ENCODE assay signal across 20 cellular contexts in the genomic region with DNA sequence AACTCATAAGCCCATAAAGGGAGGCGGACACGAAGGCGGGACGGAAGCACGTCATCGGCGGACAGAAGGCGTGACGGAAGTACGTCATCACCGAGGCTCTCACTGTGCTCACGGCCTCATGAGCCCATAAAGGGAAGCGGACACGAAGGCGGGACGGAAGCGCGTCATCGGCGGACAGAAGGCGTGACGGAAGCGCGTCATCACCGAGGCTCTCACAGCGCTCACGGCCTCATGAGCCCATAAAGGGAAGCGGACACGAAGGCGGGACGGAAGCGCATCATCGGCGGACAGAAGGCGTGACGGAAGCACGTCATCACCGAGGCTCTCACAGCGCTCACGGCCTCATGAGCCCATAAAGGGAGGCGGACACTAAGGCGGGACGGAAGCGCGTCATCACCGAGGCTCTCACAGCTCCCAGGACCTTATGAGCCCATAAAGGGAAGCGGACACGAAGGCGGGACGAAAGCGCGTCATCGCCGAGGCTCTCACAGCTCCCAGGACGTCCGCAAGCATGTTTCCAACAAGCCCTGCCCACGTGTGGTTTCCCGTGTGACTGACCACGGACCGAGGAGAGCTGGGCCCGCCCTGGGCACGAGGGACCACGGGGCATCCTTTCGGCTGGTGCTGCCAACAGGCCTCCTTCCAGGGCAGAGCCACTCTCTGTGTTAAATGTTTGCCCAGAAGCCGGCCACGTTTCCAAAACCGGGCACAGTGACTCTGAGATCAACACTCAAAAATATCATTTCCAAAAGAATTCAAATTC.
DNase-seq lines count a peak whose midpoint lies in the region; ATAC-seq, FAIRE-seq and TF ChIP-seq lines count a peak whose summit lies in the region.
"Had no signal": no experiment of that assay in that cellular context is flagged by ENCODE, and none has a peak within 500 bp of the region (broad histone marks: within the 10 kb centered on the region; RNA-seq: fewer than 3 reads in every experiment).

No MANE protein-coding gene starts in this region.

- WGBS in K562 (ENCODE audit: insufficient coverage, low coverage, missing lambda C conversion rate), result 13% methylated on average over 9 of the region's 67 CpGs

- no peak for TF ChIP-seq POLR2A in K562 (conservative IDR thresholded peaks at IDR 0.05)

- H3K9me1 ChIP-seq in K562 (ENCODE audit: control insufficient read depth, insufficient read depth, low read length), result no peaks in the 10 kb centered on the region

- H2AFZ ChIP-seq in K562 (ENCODE audit: low read depth, low read length), result no peak overlapping the region
- H2AFZ ChIP-seq: GM23248 had no signal

- intact Hi-C loops in K562 (cut with micrococcal nuclease) (no loop called here), posterior vena cava (cut with DNase I) (no loop called here), upper lobe of right lung (cut with DNase I) (no loop called here)

- no peaks in the 10 kb centered on the region for H4K20me1 ChIP-seq in K562 (replicated peaks; ENCODE audit: control insufficient read depth, insufficient read depth, low read length)

- CTCF ChIA-PET in K562 (lab: Yijun Ruan, JAX; ENCODE audit: low intra/inter-chr PET ratio), result no interaction called here

- no peak overlapping the region for H3K27ac ChIP-seq in K562 (ENCODE audit: extremely low read depth, low read depth, low read length)
- no peak overlapping the region for H3K27ac ChIP-seq in upper lobe of right lung
- H3K27ac ChIP-seq: GM23248 had no signal

- H3K4me3 ChIP-seq in K562, result no peak overlapping the region
- no peak overlapping the region for H3K4me3 ChIP-seq in upper lobe of right lung
- H3K4me3 ChIP-seq in H7 (ENCODE audit: insufficient read depth, low read depth, low read length), result no peak overlapping the region
- H3K4me3 ChIP-seq: GM12878, GM23248 had no signal

- peaks cover 31% of the 10 kb centered on the region for H3K36me3 Mint-ChIP-seq in endothelial cell (ENCODE audit: low read depth, unreplicated experiment)

- TF ChIP-seq RAD21 in K562 (CRISPR knock-in tag; conservative IDR thresholded peaks at IDR 0.05 in 1 of 2, IDR thresholded peaks at IDR 0.05 in 1 of 2), result no peak

- no peaks in the 10 kb centered on the region for H3K4me1 Mint-ChIP-seq in endothelial cell (ENCODE audit: unreplicated experiment)
- H3K4me1 Mint-ChIP-seq: B cell had no signal

- peak overlapping the region; percentile 51 for H3K4me3 Mint-ChIP-seq in endothelial cell (ENCODE audit: unreplicated experiment)
- H3K4me3 Mint-ChIP-seq: B cell; CD4-positive, alpha-beta T cell; H9 had no signal

- H3K9me3 Mint-ChIP-seq in endothelial cell (ENCODE audit: unreplicated experiment), result peaks cover 61% of the 10 kb centered on the region
- H3K9me3 Mint-ChIP-seq: CD4-positive, alpha-beta T cell; H9 had no signal

- H3K4me2 ChIP-seq in K562 (ENCODE audit: insufficient read depth, low read length), result no peak overlapping the region

- no peaks in the 10 kb centered on the region for H3K36me3 ChIP-seq in K562 (ENCODE audit: control insufficient read depth, insufficient read depth, low read length)
- no peaks in the 10 kb centered on the region for H3K36me3 ChIP-seq in upper lobe of right lung
- H3K36me3 ChIP-seq in H7 (replicated peaks; ENCODE audit: control insufficient read depth, insufficient read depth, low read length), result no peaks in the 10 kb centered on the region

- no peak for DNase-seq in K562 (ENCODE audit: extremely low read depth in 1 of 4, low spot score in 3 of 4)
- no peak for DNase-seq in endothelial cell (ENCODE audit: low spot score)
- peak; percentile 64 for DNase-seq in posterior vena cava (ENCODE audit: low spot score)
- DNase-seq in upper lobe of right lung, result peak; percentile 38
- DNase-seq in T-helper 2 cell, result no peak
- no peak for DNase-seq in H7
- DNase-seq in KG1 (lab: John Stamatoyannopoulos, UW), result no peak
- DNase-seq: C1 segment of cervical spinal cord; Calu3; CD4-positive, alpha-beta T cell; DMS 273 treated with DMSO at 0.1 percent for 48 hours; DMS79; GM23248; H9 had no signal

- H3K27me3 ChIP-seq in K562 (ENCODE audit: control insufficient read depth in 2 of 2, insufficient read depth in 2 of 2, low read length in 2 of 2) (peaks cover 0 to 42% of the 10 kb centered on the region in 2 experiments; a peak in 2 of 5 replicates), upper lobe of right lung (no peaks in the 10 kb centered on the region), H7 (ENCODE audit: control insufficient read depth, insufficient read depth, low read length) (no peaks in the 10 kb centered on the region)

- H3K4me1 ChIP-seq in K562 (replicated peaks in 1 of 2; ENCODE audit: control insufficient read depth in 2 of 2, insufficient read depth in 2 of 2, low read length in 2 of 2), result no peaks in the 10 kb centered on the region
- H3K4me1 ChIP-seq in upper lobe of right lung, result no peaks in the 10 kb centered on the region

- no peak for FAIRE-seq in K562 (lab: Jason Lieb, UNC)
- FAIRE-seq: A204.1, GM12878, GM18507, HepG2, HTR-8/SVneo had no signal

- in situ Hi-C loops in K562 (cut with MboI), result no loop called here

- peak overlapping the region; percentile 67 for H3K27ac Mint-ChIP-seq in endothelial cell (ENCODE audit: unreplicated experiment)
- H3K27ac Mint-ChIP-seq: B cell; CD4-positive, alpha-beta T cell; H9 had no signal

- BruUV-seq in K562 (replicated peaks; lab: Mats Ljungman, UMichigan), result no TSS peak

- ATAC-seq in K562 (no peak), upper lobe of right lung (no peak)
- ATAC-seq: GM12878, HepG2 had no signal

- POLR2A ChIA-PET in K562 (lab: Yijun Ruan, JAX), result no interaction called here

- TF ChIP-seq CTCF in K562 (IDR thresholded peaks at IDR 0.05 in 2 of 3, conservative IDR thresholded peaks at IDR 0.05 in 1 of 3; ENCODE audit: insufficient read depth in 2 of 3, low read depth in 1 of 3, low read length in 3 of 3), result no peak
- no peak for TF ChIP-seq CTCF in endothelial cell (IDR thresholded peaks at IDR 0.05; ENCODE audit: unreplicated experiment)
- no peak for TF ChIP-seq CTCF in upper lobe of right lung (IDR thresholded peaks at IDR 0.05)

- no peaks in the 10 kb centered on the region for H3K79me2 ChIP-seq in K562 (ENCODE audit: control insufficient read depth, insufficient read depth, low read length)

- H3K9me3 ChIP-seq in K562 (replicated peaks; ENCODE audit: control insufficient read depth, insufficient read depth, low read depth, low read length) (no peaks in the 10 kb centered on the region), upper lobe of right lung (no peaks in the 10 kb centered on the region)

- no peak for TF ChIP-seq EP300 in K562 (IDR thresholded peaks at IDR 0.05; ENCODE audit: low read length)

- peaks cover 19% of the 10 kb centered on the region for H3K27me3 Mint-ChIP-seq in endothelial cell (ENCODE audit: unreplicated experiment)
- H3K27me3 Mint-ChIP-seq: B cell; CD4-positive, alpha-beta T cell had no signal

- H3K9ac ChIP-seq in K562 (ENCODE audit: insufficient read depth in 1 of 2, low read depth in 2 of 2, low read length in 2 of 2), result no peak overlapping the region
- H3K9ac ChIP-seq: GM23248 had no signal

TF ChIP-seq in K562, 482 proteins besides CTCF, POLR2A, EP300 and RAD21:
- TF ChIP-seq HNRNPLL (IDR thresholded peaks at IDR 0.05; ENCODE audit: low read depth, low read length, poor library complexity, severe bottlenecking), result no peak
- TF ChIP-seq, protein P1, sequence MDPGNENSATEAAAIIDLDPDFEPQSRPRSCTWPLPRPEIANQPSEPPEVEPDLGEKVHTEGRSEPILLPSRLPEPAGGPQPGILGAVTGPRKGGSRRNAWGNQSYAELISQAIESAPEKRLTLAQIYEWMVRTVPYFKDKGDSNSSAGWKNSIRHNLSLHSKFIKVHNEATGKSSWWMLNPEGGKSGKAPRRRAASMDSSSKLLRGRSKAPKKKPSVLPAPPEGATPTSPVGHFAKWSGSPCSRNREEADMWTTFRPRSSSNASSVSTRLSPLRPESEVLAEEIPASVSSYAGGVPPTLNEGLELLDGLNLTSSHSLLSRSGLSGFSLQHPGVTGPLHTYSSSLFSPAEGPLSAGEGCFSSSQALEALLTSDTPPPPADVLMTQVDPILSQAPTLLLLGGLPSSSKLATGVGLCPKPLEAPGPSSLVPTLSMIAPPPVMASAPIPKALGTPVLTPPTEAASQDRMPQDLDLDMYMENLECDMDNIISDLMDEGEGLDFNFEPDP (CRISPR knock-in tag; IDR thresholded peaks at IDR 0.05), result no peak
- TF ChIP-seq THRAP3 (IDR thresholded peaks at IDR 0.05; ENCODE audit: borderline replicate concordance), result no peak
- no peak for TF ChIP-seq ZNF263 (CRISPR knock-in tag; IDR thresholded peaks at IDR 0.05; ENCODE audit: borderline replicate concordance)
- TF ChIP-seq NONO (IDR thresholded peaks at IDR 0.05; ENCODE audit: low read depth in 2 of 2, low read length in 1 of 2), result no peak
- TF ChIP-seq NR2C2 (CRISPR knock-in tag; IDR thresholded peaks at IDR 0.05), result no peak
- TF ChIP-seq NR2C2 (tag; IDR thresholded peaks at IDR 0.05), result no peak
- peak; percentile 44 for TF ChIP-seq CREM (IDR thresholded peaks at IDR 0.05; ENCODE audit: low read depth)
- TF ChIP-seq, protein P2, sequence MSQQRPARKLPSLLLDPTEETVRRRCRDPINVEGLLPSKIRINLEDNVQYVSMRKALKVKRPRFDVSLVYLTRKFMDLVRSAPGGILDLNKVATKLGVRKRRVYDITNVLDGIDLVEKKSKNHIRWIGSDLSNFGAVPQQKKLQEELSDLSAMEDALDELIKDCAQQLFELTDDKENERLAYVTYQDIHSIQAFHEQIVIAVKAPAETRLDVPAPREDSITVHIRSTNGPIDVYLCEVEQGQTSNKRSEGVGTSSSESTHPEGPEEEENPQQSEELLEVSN (IDR thresholded peaks at IDR 0.05; ENCODE audit: borderline replicate concordance in 1 of 2, extremely low read depth in 1 of 2, insufficient read depth in 1 of 2, insufficient read length in 1 of 2, low read depth in 1 of 2, low read length in 1 of 2, poor library complexity in 1 of 2, severe bottlenecking in 1 of 2), result peak in 1 of 2 experiments; percentile 6
- TF ChIP-seq, protein P3, sequence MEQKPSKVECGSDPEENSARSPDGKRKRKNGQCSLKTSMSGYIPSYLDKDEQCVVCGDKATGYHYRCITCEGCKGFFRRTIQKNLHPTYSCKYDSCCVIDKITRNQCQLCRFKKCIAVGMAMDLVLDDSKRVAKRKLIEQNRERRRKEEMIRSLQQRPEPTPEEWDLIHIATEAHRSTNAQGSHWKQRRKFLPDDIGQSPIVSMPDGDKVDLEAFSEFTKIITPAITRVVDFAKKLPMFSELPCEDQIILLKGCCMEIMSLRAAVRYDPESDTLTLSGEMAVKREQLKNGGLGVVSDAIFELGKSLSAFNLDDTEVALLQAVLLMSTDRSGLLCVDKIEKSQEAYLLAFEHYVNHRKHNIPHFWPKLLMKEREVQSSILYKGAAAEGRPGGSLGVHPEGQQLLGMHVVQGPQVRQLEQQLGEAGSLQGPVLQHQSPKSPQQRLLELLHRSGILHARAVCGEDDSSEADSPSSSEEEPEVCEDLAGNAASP (IDR thresholded peaks at IDR 0.05), result no peak

Comparison
In these comparisons a context has a peak if more than half of its experiments do, and no peak if none do; other contexts are left out.
1. DNase-seq: peak in posterior vena cava (single experiment) and upper lobe of right lung (single experiment); none in K562 (0 of 4), endothelial cell (single experiment), T-helper 2 cell (0 of 5), H7 (single experiment) and KG1 (single experiment).